13 cellular contexts compared by ENCODE assay signal in genomic region chr13:23751195-23751594, GRCh38.
DNase-seq lines count a peak whose midpoint lies in the region; ATAC-seq, FAIRE-seq and TF ChIP-seq lines count a peak whose summit lies in the region.
"Had no signal": no experiment of that assay in that cellular context is flagged by ENCODE, and none has a peak within 500 bp of the region (broad histone marks: within the 10 kb centered on the region; RNA-seq: fewer than 3 reads in every experiment).

No MANE protein-coding gene starts in this region.

- no peak overlapping the region for H3K4me2 ChIP-seq in fibroblast of lung (ENCODE audit: extremely low read depth, insufficient read depth, low read length)

- POLR2A ChIA-PET in activated CD4-positive, alpha-beta T cell treated with anti-CD3 and anti-CD28 coated beads, Interleukin-2, amount 10 ng/mL, durations not matched to agents 7 days and 5 days (lab: Charles Lee), result interaction anchor here (0.7 kb wide), 1 partner anchor 144 kb away, joined by 7 read pairs; no protein-coding TSS in a partner anchor

- no peaks in the 10 kb centered on the region for H3K36me3 ChIP-seq in fibroblast of lung (ENCODE audit: control insufficient read depth, insufficient read depth, low read length)
- H3K36me3 ChIP-seq: neutrophil had no signal

- no peak overlapping the region for H3K27ac Mint-ChIP-seq in activated CD4-positive, alpha-beta T cell treated with anti-CD3 and anti-CD28 coated beads, Interleukin-2, amount 10 ng/mL, durations not matched to agents 7 days and 5 days

- peaks cover 36% of the 10 kb centered on the region for H3K4me1 Mint-ChIP-seq in activated CD4-positive, alpha-beta T cell treated with anti-CD3 and anti-CD28 coated beads, Interleukin-2, amount 10 ng/mL, durations not matched to agents 7 days and 5 days

- no peaks in the 10 kb centered on the region for H4K20me1 ChIP-seq in fibroblast of lung (ENCODE audit: control insufficient read depth, extremely low read depth, insufficient read depth, low read length)

- H3K27me3 Mint-ChIP-seq in activated CD4-positive, alpha-beta T cell treated with anti-CD3 and anti-CD28 coated beads, Interleukin-2, amount 10 ng/mL, durations not matched to agents 7 days and 5 days, result no peaks in the 10 kb centered on the region

- H3K4me3 ChIP-seq in fibroblast of lung (replicated peaks in 1 of 4; ENCODE audit: control extremely low read depth in 1 of 4, insufficient read depth in 1 of 4, low read depth in 3 of 4, low read length in 4 of 4), result no peak overlapping the region
- H3K4me3 ChIP-seq: K562, stomach had no signal

- H3K4me1 ChIP-seq in fibroblast of lung (ENCODE audit: control insufficient read depth, extremely low read depth, insufficient read depth, low read length), result peaks cover 23% of the 10 kb centered on the region

- DNase-seq in GM12892 (ENCODE audit: insufficient read length) (no peak), LoVo (ENCODE audit: low spot score) (peak; percentile 20), fibroblast of lung (ENCODE audit: low read depth in 2 of 2) (peak in 1 of 2 donors; percentile 33), DMS153 (lab: John Stamatoyannopoulos, UW) (no peak), NCI-H1417 (lab: John Stamatoyannopoulos, UW) (no peak)
- DNase-seq in activated CD4-positive, alpha-beta T cell treated with anti-CD3 and anti-CD28 coated beads, Interleukin-2, amount 10 ng/mL, durations not matched to agents 7 days and 5 days, result no peak
- DNase-seq: activated CD4-positive, alpha-beta T cell treated with anti-CD3 and anti-CD28 coated beads, Interleukin-2, amount 50 U/mL, for 48 hours; SHP77 treated with DMSO at 0.1 percent for 48 hours; stomach had no signal

- H3K27ac ChIP-seq in fibroblast of lung (ENCODE audit: insufficient read depth, low read length), result peak overlapping the region; percentile 17
- H3K27ac ChIP-seq: neutrophil, stomach had no signal

- H3K4me3 Mint-ChIP-seq in activated CD4-positive, alpha-beta T cell treated with anti-CD3 and anti-CD28 coated beads, Interleukin-2, amount 10 ng/mL, durations not matched to agents 7 days and 5 days, result no peak overlapping the region

- ATAC-seq in GM21367 (IDR thresholded peaks at IDR 0.05; ENCODE audit: unreplicated experiment), result peak; percentile 48
- no peak for ATAC-seq in GM19397 (IDR thresholded peaks at IDR 0.05; ENCODE audit: unreplicated experiment)
- ATAC-seq: K562 had no signal

- no peak for TF ChIP-seq POLR2A in GM12892 (IDR thresholded peaks at IDR 0.05; ENCODE audit: low read depth, low read length)

- peak; percentile 54 for FAIRE-seq in GM12892 (lab: Jason Lieb, UNC)
- FAIRE-seq: K562 had no signal

- H3K9ac ChIP-seq in fibroblast of lung (ENCODE audit: insufficient read depth, low read length), result no peak overlapping the region

- H2AFZ ChIP-seq in fibroblast of lung (ENCODE audit: low read length), result no peak overlapping the region

- no peak for TF ChIP-seq CTCF in fibroblast of lung (conservative IDR thresholded peaks at IDR 0.05 in 1 of 2, IDR thresholded peaks at IDR 0.05 in 1 of 2; ENCODE audit: low read depth in 1 of 2, low read length in 2 of 2)

- H3K36me3 Mint-ChIP-seq in activated CD4-positive, alpha-beta T cell treated with anti-CD3 and anti-CD28 coated beads, Interleukin-2, amount 10 ng/mL, durations not matched to agents 7 days and 5 days (ENCODE audit: low read depth), result peaks cover 8% of the 10 kb centered on the region

- no peaks in the 10 kb centered on the region for H3K9me3 ChIP-seq in fibroblast of lung (ENCODE audit: control insufficient read depth, insufficient read depth, low read depth, low read length)
- H3K9me3 ChIP-seq: neutrophil, stomach had no signal

- CTCF ChIA-PET in activated CD4-positive, alpha-beta T cell treated with anti-CD3 and anti-CD28 coated beads, Interleukin-2, amount 10 ng/mL, durations not matched to agents 7 days and 5 days (lab: Charles Lee), result interaction anchor here (0.6 kb wide), 1 partner anchor 64 kb away, joined by 4 read pairs; no protein-coding TSS in a partner anchor

- no peaks in the 10 kb centered on the region for H3K27me3 ChIP-seq in fibroblast of lung (ENCODE audit: control insufficient read depth, insufficient read depth, low read length)
- H3K27me3 ChIP-seq: neutrophil, stomach had no signal

- H3K9me3 Mint-ChIP-seq in activated CD4-positive, alpha-beta T cell treated with anti-CD3 and anti-CD28 coated beads, Interleukin-2, amount 10 ng/mL, durations not matched to agents 7 days and 5 days, result no peaks in the 10 kb centered on the region

- H3K79me2 ChIP-seq in fibroblast of lung (ENCODE audit: control insufficient read depth, insufficient read depth, low read length), result no peaks in the 10 kb centered on the region
